Comparison of ENCODE assay signal across 16 cellular contexts in the genomic region with DNA sequence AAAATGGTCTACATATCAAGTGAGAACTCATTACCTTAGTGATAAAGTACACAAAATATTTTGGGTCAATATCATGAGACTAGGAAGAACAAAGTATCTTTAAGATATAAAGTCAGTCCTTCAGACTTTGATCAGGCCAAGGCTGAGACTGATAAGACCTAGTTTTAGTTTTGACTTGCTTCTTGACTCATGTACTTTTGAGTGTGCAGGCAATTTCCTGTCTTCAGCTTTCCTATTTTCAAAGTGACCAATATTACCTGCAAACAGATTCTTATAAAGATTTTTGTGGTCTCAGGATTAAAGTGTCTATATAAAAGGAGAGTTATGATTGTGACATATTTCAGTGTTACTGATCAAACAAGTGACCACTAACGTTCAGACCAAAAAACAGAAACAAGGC. TPM values are rescaled to one million over a fixed set of nuclear protein-coding genes. Genes with fewer than 3 reads are reported as not detected.
A peak's percentile ranks its signal among the peaks of the same experiment; 100 is the strongest.
DNase-seq lines count a peak whose midpoint lies in the region; ATAC-seq, FAIRE-seq and TF ChIP-seq lines count a peak whose summit lies in the region.
"Had no signal": no experiment of that assay in that cellular context is flagged by ENCODE, and none has a peak within 500 bp of the region (broad histone marks: within the 10 kb centered on the region; RNA-seq: fewer than 3 reads in every experiment).

No MANE protein-coding gene starts in this region.

- TF ChIP-seq RAD21 in GM12878 (IDR thresholded peaks at IDR 0.05; ENCODE audit: insufficient read depth, low read depth, low read length), result no peak

- H3K4me3 ChIP-seq in GM12878 (no peak overlapping the region), BE2C (ENCODE audit: low read depth, low read length) (no peak overlapping the region), heart right ventricle (no peak overlapping the region)
- H3K4me3 ChIP-seq: skin epidermis, vagina had no signal

- POLR2A ChIA-PET in CD4-positive, alpha-beta T cell (lab: Charles Lee), result interaction anchor here (1.0 kb wide), 1 partner anchor 36 kb away, joined by 3 read pairs; a partner anchor contains a TSS
- POLR2A ChIA-PET in GM12878 (lab: Charles Lee), result interaction anchor here (0.6 to 2.0 kb wide), 5 partner anchors 8 to 46 kb away, joined by 3 to 8 read pairs (median 3); no protein-coding TSS in a partner anchor

- FAIRE-seq in GM12878 (lab: Jason Lieb, UNC), result no peak

- H3K36me3 Mint-ChIP-seq in CD4-positive, alpha-beta T cell (ENCODE audit: low read depth), result peaks cover 4% of the 10 kb centered on the region

- peaks cover 44% of the 10 kb centered on the region for H3K4me1 Mint-ChIP-seq in CD4-positive, alpha-beta T cell (ENCODE audit: low read depth)

- H3K9ac ChIP-seq in GM12878 (ENCODE audit: control insufficient read depth, insufficient read depth, low read length), result no peak overlapping the region

- no peak for TF ChIP-seq EP300 in GM12878 (IDR thresholded peaks at IDR 0.05; ENCODE audit: borderline replicate concordance in 1 of 2, control insufficient read depth in 1 of 2, low read depth in 2 of 2, low read length in 2 of 2)

- peak overlapping the region; percentile 1 for H3K4me3 Mint-ChIP-seq in CD4-positive, alpha-beta T cell

- CTCF ChIA-PET in CD4-positive, alpha-beta T cell (lab: Charles Lee), result no interaction called here
- CTCF ChIA-PET in GM12878 (lab: Yijun Ruan, JAX), result interaction anchor here (2.2 kb wide), 1 partner anchor 19 kb away, joined by 10 read pairs; no protein-coding TSS in a partner anchor

- BruUV-seq in GM12878 (replicated peaks; lab: Mats Ljungman, UMichigan), result no TSS peak

- WGBS in GM12878 (ENCODE audit: insufficient coverage, insufficient replicate concordance, low lambda C conversion rate, missing lambda C conversion rate), result 0% methylated on average over 1 of the region's 1 CpG
- WGBS in heart right ventricle, 2 donors, result 78 to 92% methylated on average over 1 of the region's 1 CpG

- no peaks in the 10 kb centered on the region for H3K9me3 ChIP-seq in CD4-positive, alpha-beta T cell (ENCODE audit: control insufficient read depth, low read length)
- H3K9me3 ChIP-seq in GM12878 (replicated peaks; ENCODE audit: control insufficient read depth, insufficient read depth, low read length), result no peaks in the 10 kb centered on the region; the same call in 2 of the 3 replicates
- no peaks in the 10 kb centered on the region for H3K9me3 ChIP-seq in BE2C
- no peaks in the 10 kb centered on the region for H3K9me3 ChIP-seq in heart right ventricle
- H3K9me3 ChIP-seq: vagina had no signal

- SMC1A ChIA-PET in GM12878 (lab: Charles Lee; ENCODE audit: uncharacterized antibody, unreplicated experiment), result interaction anchor here (1.0 to 8.0 kb wide), 9 partner anchors 9 to 185 kb away, joined by 3 to 62 read pairs (median 4); no protein-coding TSS in a partner anchor

- H3K4me1 ChIP-seq in GM12878 (ENCODE audit: control insufficient read depth, insufficient read depth, low read length) (peaks cover 19% of the 10 kb centered on the region), BE2C (no peaks in the 10 kb centered on the region), heart right ventricle (peaks cover 0 to 20% (median 0%) of the 10 kb centered on the region in 9 donors)

- intact Hi-C loops in CD4-positive, alpha-beta T cell (cut with DNase I, micrococcal nuclease), result no loop called here
- intact Hi-C loops in GM12878 (cut with micrococcal nuclease; ENCODE audit: unreplicated experiment), result no loop called here
- intact Hi-C loops in heart right ventricle (cut with DNase I), result no loop called here

- no peaks in the 10 kb centered on the region for H4K20me1 ChIP-seq in GM12878 (ENCODE audit: control insufficient read depth, insufficient read depth)

- H3K27me3 ChIP-seq in CD4-positive, alpha-beta T cell (ENCODE audit: control insufficient read depth, insufficient read depth, low read length), result no peaks in the 10 kb centered on the region
- H3K27me3 ChIP-seq in GM12878 (replicated peaks in 1 of 2; ENCODE audit: control insufficient read depth in 2 of 2, insufficient read depth in 2 of 2, low read length in 1 of 2) (no peaks in the 10 kb centered on the region), BE2C (no peaks in the 10 kb centered on the region), heart right ventricle (no peaks in the 10 kb centered on the region)
- H3K27me3 ChIP-seq: vagina had no signal

- H3K27ac ChIP-seq in CD4-positive, alpha-beta T cell (ENCODE audit: low read depth, low read length), result no peak overlapping the region
- peak overlapping the region; percentile 58 for H3K27ac ChIP-seq in GM12878 (ENCODE audit: control insufficient read depth, insufficient read depth)
- H3K27ac ChIP-seq in heart right ventricle, result peak overlapping the region in 1 of 10 donors; percentile 37
- H3K27ac ChIP-seq: RWPE1, vagina had no signal

- H3K27me3 Mint-ChIP-seq in CD4-positive, alpha-beta T cell, result no peaks in the 10 kb centered on the region
- H3K27me3 Mint-ChIP-seq: stimulated activated naive CD8-positive, alpha-beta T cell treated with anti-CD3 and anti-CD28 coated beads, Interleukin-15, Interleukin-2, amounts not matched to agents 100 ng/mL and 50 ng/mL, for 24 hours had no signal

- DNase-seq in CD4-positive, alpha-beta T cell, result no peak
- DNase-seq in GM12878 (ENCODE audit: low read depth, low spot score) (no peak), BE2C (no peak), SHP77 (lab: John Stamatoyannopoulos, UW) (no peak), heart right ventricle (no peak), SK-N-DZ (ENCODE audit: low spot score) (no peak)
- DNase-seq: activated CD4-positive, alpha-beta T cell treated with anti-CD3 and anti-CD28 coated beads for 1 hour; activated effector memory CD4-positive, alpha-beta T cell treated with anti-CD3 and anti-CD28 coated beads, Interleukin-2, amount 50 U/mL, for 16 hours; glutamatergic neuron; islet precursor cell had no signal

- peak overlapping the region; percentile 59 for H3K4me2 ChIP-seq in GM12878 (ENCODE audit: control insufficient read depth, insufficient read depth)

- no peaks in the 10 kb centered on the region for H3K36me3 ChIP-seq in GM12878 (ENCODE audit: control insufficient read depth in 2 of 2, insufficient read depth in 2 of 2, low read length in 1 of 2)
- no peaks in the 10 kb centered on the region for H3K36me3 ChIP-seq in BE2C
- no peaks in the 10 kb centered on the region for H3K36me3 ChIP-seq in heart right ventricle
- H3K36me3 ChIP-seq: vagina had no signal

- peak overlapping the region; percentile 42 for H2AFZ ChIP-seq in GM12878 (ENCODE audit: control insufficient read depth, low read depth, low read length)

- no peak for TF ChIP-seq POLR2A in GM12878 (IDR thresholded peaks at IDR 0.05; ENCODE audit: low read depth, low read length)

- ATAC-seq in CD4-positive, alpha-beta T cell (ENCODE audit: poor library complexity), result no peak
- ATAC-seq in GM18498 (IDR thresholded peaks at IDR 0.05; ENCODE audit: unreplicated experiment) (peak; percentile 61), HG02885 (IDR thresholded peaks at IDR 0.05; ENCODE audit: poor library complexity, unreplicated experiment) (peak; percentile 56), GM12878 (peak; percentile 74), heart right ventricle (no peak)

- TF ChIP-seq CTCF in CD4-positive, alpha-beta T cell (IDR thresholded peaks at IDR 0.05), result no peak
- TF ChIP-seq CTCF in GM12878 (IDR thresholded peaks at IDR 0.05 in 2 of 3, conservative IDR thresholded peaks at IDR 0.05 in 1 of 3; ENCODE audit: control insufficient read depth in 2 of 3, extremely low read depth in 1 of 3, insufficient read depth in 1 of 3, low read depth in 3 of 3, low read length in 3 of 3) (no peak), BE2C (IDR thresholded peaks at IDR 0.05; ENCODE audit: low read depth, low read length) (no peak), heart right ventricle (IDR thresholded peaks at IDR 0.05) (no peak)

- H3K27ac Mint-ChIP-seq in CD4-positive, alpha-beta T cell, result peak overlapping the region; percentile 56

- peaks cover 4% of the 10 kb centered on the region for H3K9me3 Mint-ChIP-seq in CD4-positive, alpha-beta T cell

- no peaks in the 10 kb centered on the region; the same call in 1 of the 2 replicates for H3K79me2 ChIP-seq in GM12878 (ENCODE audit: control insufficient read depth, insufficient read depth, low read length)

- RAD21 ChIA-PET in GM12878 (lab: Charles Lee; ENCODE audit: unreplicated experiment), result interaction anchor here (0.7 to 1.6 kb wide), 3 partner anchors 19 to 94 kb away, joined by 3 to 8 read pairs (median 6); no protein-coding TSS in a partner anchor

- in situ Hi-C loops in GM12878 (cut with MboI), result no loop called here

TF ChIP-seq in GM12878, 131 proteins besides CTCF, POLR2A, EP300 and RAD21 (continues in another document):
- no peak for TF ChIP-seq SUPT20H (IDR thresholded peaks at IDR 0.05; ENCODE audit: borderline replicate concordance, control insufficient read depth, low read depth, low read length)
- TF ChIP-seq TCF7 (IDR thresholded peaks at IDR 0.05; ENCODE audit: borderline replicate concordance), result no peak
- TF ChIP-seq RUNX3 (IDR thresholded peaks at IDR 0.05; ENCODE audit: low read length), result peak; percentile 71
- no peak for TF ChIP-seq IRF4 (IDR thresholded peaks at IDR 0.05; ENCODE audit: low read depth, low read length)

RNA-seq across cellular contexts. Expression of a gene that starts 35.9 kb away (rescaled TPM):
- 10 to 100 TPM; 91.0 to 92.5 TPM for total RNA-seq in CD4-positive, alpha-beta T cell
- 105 and 137 TPM in 2 replicates for total RNA-seq in GM12878 (2013; cell fraction: nucleolus; rRNA removed)
- total RNA-seq in GM12878 (2014; rRNA removed) (28.4 and 32.9 TPM in 2 replicates), GM12878 (2014; rRNA removed; fragmentation: Illumina TruSeq; extraction: Trizol) (21.9 and 23.7 TPM in 2 replicates), GM12878 (2021) (71.6 and 74.4 TPM in 2 replicates), heart right ventricle (10 to 100 TPM; 33.9 to 56.0 (median 43.8) TPM)
- 30.6 TPM for polyA plus RNA-seq in GM12878 (2011; ENCODE audit: low read depth)
- polyA plus RNA-seq in GM12878 (2011; rRNA removed) (40.1 and 62.9 TPM in 2 replicates), GM12878 (2014; fragmentation: Illumina TruSeq; extraction: Trizol) (39.3 and 46.5 TPM in 2 replicates), GM12878 (2014; fragmentation: Nextera tagmentation; extraction: Ambion mirVana) (10 to 100 TPM; 12.7 to 16.8 TPM), GM12878 (2014; rRNA removed) (45.0 and 49.0 TPM in 2 replicates), GM12878 (2016; fragmentation: Nextera tagmentation; extraction: Ambion mirVana) (10 to 100 TPM; 79.2 to 82.2 TPM), heart right ventricle (10 to 100 TPM; 14.8 to 31.7 TPM)
- polyA plus RNA-seq in GM12878 (2011; cell fraction: cytosol; rRNA removed), result 20.0 and 28.1 TPM in 2 replicates
- 50.6 and 56.0 TPM in 2 replicates for polyA plus RNA-seq in GM12878 (2011; cell fraction: nucleus; rRNA removed)
- 64.1 and 73.9 TPM in 2 replicates for polyA plus RNA-seq in GM12878 (2012)
- 8.4 and 14.7 TPM in 2 replicates for polyA minus RNA-seq in GM12878 (2011; rRNA and poly(A)+ RNA removed)
- 18.0 and 18.7 TPM in 2 replicates for polyA minus RNA-seq in GM12878 (2011; cell fraction: cytosol; rRNA and poly(A)+ RNA removed)
- 43.9 and 77.4 TPM in 2 replicates for polyA minus RNA-seq in GM12878 (2011; cell fraction: nucleus; rRNA and poly(A)+ RNA removed)
- polyA plus RNA-seq in BE2C (2012; ENCODE audit: insufficient read depth, insufficient read length, low read depth), result 61.8 TPM
- polyA plus RNA-seq in SK-N-DZ (2014; cell fraction: cytosol; rRNA removed), result 38.7 and 57.0 TPM in 2 replicates
- polyA plus RNA-seq in SK-N-DZ (2014; cell fraction: nucleus; rRNA removed), result 21.6 and 37.7 TPM in 2 replicates

Comparison
In these comparisons a context has a peak if more than half of its experiments do, and no peak if none do; other contexts are left out.
1. ATAC-seq: peak in GM18498 (single experiment), HG02885 (single experiment) and GM12878 (single experiment); none in CD4-positive, alpha-beta T cell (single experiment) and heart right ventricle (0 of 8).